Comparison of ENCODE assay signal across 2 cellular contexts in the genomic region with DNA sequence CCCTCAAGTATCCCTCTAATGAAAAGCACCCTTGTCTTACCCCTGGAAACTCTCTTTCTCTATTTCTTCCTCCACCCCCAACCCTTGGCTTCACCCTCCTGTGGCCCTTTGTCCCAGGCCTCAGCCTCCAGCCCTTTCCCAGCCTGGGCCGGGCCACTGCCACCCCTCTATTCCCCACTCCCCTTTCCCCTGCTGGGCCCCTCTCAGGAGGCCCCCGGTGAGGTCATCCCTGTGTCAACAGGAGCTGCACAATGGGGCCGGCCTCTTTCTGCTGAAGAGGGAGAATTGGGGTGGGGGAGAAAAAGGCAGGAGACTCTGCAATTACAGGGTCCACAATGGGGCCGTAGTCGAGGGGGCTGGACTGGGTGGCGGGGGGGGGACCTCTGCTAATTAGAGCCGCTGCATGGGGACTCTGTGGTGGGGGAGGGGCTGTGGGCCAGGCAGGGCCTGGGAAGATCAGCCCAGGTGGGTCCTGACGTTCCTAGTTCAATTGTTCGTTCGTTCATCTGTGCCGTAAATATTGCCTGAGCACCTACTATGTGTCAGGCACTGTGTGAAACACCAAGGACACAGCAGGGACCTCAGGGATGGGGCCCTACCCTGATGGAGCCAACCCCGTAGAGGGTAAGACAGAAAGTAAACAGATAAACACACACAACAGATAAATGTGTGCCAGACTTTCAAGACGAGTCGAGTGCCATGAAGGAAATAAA.
A peak's percentile ranks its signal among the peaks of the same experiment; 100 is the strongest.
TF ChIP-seq lines count a peak whose summit lies in the region.

No MANE protein-coding gene starts in this region.

TF ChIP-seq in GM23338, 12 proteins besides CTCF, POLR2A, EP300 and RAD21:
- TF ChIP-seq, protein P1, sequence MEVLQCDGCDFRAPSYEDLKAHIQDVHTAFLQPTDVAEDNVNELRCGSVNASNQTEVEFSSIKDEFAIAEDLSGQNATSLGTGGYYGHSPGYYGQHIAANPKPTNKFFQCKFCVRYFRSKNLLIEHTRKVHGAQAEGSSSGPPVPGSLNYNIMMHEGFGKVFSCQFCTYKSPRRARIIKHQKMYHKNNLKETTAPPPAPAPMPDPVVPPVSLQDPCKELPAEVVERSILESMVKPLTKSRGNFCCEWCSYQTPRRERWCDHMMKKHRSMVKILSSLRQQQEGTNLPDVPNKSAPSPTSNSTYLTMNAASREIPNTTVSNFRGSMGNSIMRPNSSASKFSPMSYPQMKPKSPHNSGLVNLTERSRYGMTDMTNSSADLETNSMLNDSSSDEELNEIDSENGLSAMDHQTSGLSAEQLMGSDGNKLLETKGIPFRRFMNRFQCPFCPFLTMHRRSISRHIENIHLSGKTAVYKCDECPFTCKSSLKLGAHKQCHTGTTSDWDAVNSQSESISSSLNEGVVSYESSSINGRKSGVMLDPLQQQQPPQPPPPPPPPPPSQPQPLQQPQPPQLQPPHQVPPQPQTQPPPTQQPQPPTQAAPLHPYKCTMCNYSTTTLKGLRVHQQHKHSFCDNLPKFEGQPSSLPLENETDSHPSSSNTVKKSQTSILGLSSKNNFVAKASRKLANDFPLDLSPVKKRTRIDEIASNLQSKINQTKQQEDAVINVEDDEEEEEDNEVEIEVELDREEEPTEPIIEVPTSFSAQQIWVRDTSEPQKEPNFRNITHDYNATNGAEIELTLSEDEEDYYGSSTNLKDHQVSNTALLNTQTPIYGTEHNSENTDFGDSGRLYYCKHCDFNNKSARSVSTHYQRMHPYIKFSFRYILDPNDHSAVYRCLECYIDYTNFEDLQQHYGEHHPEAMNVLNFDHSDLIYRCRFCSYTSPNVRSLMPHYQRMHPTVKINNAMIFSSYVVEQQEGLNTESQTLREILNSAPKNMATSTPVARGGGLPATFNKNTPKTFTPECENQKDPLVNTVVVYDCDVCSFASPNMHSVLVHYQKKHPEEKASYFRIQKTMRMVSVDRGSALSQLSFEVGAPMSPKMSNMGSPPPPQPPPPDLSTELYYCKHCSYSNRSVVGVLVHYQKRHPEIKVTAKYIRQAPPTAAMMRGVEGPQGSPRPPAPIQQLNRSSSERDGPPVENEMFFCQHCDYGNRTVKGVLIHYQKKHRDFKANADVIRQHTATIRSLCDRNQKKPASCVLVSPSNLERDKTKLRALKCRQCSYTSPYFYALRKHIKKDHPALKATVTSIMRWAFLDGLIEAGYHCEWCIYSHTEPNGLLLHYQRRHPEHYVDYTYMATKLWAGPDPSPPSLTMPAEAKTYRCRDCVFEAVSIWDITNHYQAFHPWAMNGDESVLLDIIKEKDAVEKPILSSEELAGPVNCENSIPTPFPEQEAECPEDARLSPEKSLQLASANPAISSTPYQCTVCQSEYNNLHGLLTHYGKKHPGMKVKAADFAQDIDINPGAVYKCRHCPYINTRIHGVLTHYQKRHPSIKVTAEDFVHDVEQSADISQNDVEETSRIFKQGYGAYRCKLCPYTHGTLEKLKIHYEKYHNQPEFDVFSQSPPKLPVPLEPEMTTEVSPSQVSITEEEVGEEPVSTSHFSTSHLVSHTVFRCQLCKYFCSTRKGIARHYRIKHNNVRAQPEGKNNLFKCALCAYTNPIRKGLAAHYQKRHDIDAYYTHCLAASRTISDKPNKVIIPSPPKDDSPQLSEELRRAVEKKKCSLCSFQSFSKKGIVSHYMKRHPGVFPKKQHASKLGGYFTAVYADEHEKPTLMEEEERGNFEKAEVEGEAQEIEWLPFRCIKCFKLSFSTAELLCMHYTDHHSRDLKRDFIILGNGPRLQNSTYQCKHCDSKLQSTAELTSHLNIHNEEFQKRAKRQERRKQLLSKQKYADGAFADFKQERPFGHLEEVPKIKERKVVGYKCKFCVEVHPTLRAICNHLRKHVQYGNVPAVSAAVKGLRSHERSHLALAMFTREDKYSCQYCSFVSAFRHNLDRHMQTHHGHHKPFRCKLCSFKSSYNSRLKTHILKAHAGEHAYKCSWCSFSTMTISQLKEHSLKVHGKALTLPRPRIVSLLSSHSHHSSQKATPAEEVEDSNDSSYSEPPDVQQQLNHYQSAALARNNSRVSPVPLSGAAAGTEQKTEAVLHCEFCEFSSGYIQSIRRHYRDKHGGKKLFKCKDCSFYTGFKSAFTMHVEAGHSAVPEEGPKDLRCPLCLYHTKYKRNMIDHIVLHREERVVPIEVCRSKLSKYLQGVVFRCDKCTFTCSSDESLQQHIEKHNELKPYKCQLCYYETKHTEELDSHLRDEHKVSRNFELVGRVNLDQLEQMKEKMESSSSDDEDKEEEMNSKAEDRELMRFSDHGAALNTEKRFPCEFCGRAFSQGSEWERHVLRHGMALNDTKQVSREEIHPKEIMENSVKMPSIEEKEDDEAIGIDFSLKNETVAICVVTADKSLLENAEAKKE (CRISPR knock-in tag; IDR thresholded peaks at IDR 0.05): no peak
- TF ChIP-seq POLR2AphosphoS5 (IDR thresholded peaks at IDR 0.05; ENCODE audit: low read depth) (no peak), ZNF114 (CRISPR knock-in tag; IDR thresholded peaks at IDR 0.05) (no peak), ZNF331 (CRISPR knock-in tag; IDR thresholded peaks at IDR 0.05; ENCODE audit: low read depth) (no peak)
- TF ChIP-seq, protein P2, sequence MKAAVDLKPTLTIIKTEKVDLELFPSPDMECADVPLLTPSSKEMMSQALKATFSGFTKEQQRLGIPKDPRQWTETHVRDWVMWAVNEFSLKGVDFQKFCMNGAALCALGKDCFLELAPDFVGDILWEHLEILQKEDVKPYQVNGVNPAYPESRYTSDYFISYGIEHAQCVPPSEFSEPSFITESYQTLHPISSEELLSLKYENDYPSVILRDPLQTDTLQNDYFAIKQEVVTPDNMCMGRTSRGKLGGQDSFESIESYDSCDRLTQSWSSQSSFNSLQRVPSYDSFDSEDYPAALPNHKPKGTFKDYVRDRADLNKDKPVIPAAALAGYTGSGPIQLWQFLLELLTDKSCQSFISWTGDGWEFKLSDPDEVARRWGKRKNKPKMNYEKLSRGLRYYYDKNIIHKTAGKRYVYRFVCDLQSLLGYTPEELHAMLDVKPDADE (IDR thresholded peaks at IDR 0.05): no peak
- TF ChIP-seq, protein P3, sequence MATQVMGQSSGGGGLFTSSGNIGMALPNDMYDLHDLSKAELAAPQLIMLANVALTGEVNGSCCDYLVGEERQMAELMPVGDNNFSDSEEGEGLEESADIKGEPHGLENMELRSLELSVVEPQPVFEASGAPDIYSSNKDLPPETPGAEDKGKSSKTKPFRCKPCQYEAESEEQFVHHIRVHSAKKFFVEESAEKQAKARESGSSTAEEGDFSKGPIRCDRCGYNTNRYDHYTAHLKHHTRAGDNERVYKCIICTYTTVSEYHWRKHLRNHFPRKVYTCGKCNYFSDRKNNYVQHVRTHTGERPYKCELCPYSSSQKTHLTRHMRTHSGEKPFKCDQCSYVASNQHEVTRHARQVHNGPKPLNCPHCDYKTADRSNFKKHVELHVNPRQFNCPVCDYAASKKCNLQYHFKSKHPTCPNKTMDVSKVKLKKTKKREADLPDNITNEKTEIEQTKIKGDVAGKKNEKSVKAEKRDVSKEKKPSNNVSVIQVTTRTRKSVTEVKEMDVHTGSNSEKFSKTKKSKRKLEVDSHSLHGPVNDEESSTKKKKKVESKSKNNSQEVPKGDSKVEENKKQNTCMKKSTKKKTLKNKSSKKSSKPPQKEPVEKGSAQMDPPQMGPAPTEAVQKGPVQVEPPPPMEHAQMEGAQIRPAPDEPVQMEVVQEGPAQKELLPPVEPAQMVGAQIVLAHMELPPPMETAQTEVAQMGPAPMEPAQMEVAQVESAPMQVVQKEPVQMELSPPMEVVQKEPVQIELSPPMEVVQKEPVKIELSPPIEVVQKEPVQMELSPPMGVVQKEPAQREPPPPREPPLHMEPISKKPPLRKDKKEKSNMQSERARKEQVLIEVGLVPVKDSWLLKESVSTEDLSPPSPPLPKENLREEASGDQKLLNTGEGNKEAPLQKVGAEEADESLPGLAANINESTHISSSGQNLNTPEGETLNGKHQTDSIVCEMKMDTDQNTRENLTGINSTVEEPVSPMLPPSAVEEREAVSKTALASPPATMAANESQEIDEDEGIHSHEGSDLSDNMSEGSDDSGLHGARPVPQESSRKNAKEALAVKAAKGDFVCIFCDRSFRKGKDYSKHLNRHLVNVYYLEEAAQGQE (IDR thresholded peaks at IDR 0.05; ENCODE audit: unreplicated experiment): no peak
TF ChIP-seq in GM23338: peak in this region for 0.

TF ChIP-seq in H1, 55 proteins besides CTCF, POLR2A, EP300 and RAD21:
- TF ChIP-seq TCF12 (IDR thresholded peaks at IDR 0.05; ENCODE audit: low read depth, low read length) (no peak), JUND (IDR thresholded peaks at IDR 0.05; ENCODE audit: low read length) (peak; percentile 75; the same call in 1 of the 2 replicates), SUZ12 (IDR thresholded peaks at IDR 0.05; ENCODE audit: low read length) (no peak)
TF ChIP-seq in H1: peak in this region for 1.
